1 cellular context compared by ENCODE assay signal in the genomic region with DNA sequence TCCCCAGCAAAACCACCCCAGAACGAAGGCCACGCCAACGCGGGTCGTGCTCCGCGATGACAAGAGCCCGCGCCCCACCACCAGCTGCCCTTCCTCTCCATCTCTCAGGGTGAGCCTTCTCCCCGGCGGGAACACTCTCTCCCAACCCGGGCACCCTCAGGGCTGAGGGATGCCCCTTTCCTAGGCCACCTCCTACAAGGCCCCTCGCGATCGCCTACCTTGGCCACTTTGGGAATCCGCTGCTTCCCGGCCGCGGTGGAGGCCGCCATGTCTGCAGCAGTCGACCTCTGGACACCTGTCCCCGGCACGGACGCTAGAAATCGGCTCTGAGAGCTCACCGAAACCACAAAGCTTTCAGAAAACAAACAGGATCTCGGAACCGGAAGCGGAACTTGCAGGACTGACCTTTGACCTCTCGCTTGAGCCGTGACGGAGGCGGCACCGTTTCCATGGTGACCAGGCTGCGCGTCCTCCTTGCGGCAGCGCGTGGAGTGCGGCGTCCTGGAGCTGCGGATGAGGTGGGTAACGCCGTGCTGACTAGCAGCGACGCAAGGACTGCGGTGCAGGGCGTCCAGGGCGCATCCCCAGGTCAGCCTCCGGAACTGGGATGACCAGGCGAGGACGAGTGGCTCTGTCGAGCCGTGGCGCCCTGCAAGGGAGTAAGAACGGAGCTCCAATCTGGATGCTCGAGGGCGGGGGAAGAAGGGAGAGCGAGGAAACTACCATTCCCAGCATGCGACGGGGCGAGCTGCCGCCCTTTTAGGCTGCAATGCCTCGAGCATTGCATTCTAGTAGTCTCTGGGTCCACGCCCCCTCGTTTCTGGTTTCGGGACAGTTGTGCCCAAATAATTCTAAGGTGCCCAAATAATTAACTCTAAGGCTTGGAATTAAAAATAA.
TF ChIP-seq lines count a peak whose summit lies in the region.

A gene with protein sequence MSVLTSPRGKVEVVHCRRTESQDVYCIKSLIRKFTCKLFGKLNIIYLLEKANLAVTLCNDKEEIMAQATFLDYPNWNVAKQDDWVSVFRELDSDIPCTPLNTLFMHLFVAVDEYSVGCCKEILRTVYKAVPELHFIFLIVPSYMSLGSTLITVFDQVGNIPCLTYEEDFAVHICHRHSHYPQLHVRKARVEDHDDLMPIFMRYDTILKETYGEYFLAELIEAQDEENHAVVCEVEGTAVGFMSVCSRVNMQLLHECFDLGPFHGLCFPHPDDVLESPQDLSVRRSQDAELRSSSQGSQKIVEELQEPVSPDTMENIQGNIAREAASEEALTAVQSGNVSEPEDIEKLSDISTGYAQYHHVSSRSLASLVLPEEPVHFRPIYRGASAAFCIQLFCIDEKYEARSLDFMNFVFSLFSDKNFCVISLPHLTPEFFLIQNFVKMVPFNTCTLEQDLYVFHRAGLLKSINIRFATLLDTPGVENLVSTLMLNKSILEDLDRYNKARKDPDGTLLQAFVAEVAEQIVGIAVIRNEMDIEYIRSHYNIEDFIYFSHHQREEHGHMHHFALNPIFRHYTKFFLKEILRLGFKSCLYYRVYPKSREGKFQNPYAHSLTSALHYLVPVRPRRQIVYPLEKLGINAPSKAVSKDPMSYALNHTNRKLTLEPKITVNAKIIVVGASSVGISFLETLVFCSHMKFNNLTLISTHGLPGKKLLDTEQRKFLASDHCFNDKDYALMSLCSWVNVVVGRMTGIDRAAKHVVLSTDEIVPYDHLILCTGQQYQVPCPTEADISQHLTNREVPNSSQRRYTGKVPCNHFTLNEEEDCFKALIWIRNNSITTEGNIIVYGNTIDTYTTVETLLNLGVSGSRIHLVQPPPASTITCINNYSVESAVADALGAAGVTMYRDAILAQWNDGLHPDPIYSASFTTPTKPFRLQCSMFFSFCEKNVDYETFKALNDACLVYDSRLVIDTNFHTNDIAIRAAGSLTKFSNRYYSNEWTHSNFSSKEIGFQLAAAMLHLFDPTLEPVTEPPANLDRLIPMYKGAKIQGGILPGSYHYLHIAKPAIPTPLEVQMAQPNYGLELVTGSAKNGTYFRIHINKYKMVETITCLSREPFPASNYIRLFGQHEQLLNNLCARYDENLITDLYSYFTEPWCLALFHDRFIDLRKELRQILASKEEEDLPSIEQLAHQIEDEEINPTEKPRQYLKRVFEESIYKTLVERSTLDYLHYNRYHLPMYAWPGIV (plus strand): TSS at position 459 of the 897 bp plus-strand sequence. CDS start 4,122 bp downstream, outside the sequence.
A gene (minus strand): TSS at position 393 of the 897 bp plus-strand sequence. CDS start 124 bp downstream, at position 269.

TF ChIP-seq in endothelial cell of umbilical vein, 7 proteins besides CTCF, POLR2A, EP300 and RAD21:
- TF ChIP-seq MYC (IDR thresholded peaks at IDR 0.05; ENCODE audit: low read depth, low read length) (no peak), GATA2 (IDR thresholded peaks at IDR 0.05; ENCODE audit: insufficient read depth, insufficient read length, low read depth, low read length) (no peak), EZH2 (IDR thresholded peaks at IDR 0.05; ENCODE audit: borderline replicate concordance, low read depth, low read length, severe bottlenecking) (no peak), FOS (IDR thresholded peaks at IDR 0.05; ENCODE audit: borderline replicate concordance, insufficient read depth, low read length) (no peak), POLR2AphosphoS5 (IDR thresholded peaks at IDR 0.05; ENCODE audit: insufficient read depth, low read depth, low read length) (peak; percentile 46)
- TF ChIP-seq, protein P1, sequence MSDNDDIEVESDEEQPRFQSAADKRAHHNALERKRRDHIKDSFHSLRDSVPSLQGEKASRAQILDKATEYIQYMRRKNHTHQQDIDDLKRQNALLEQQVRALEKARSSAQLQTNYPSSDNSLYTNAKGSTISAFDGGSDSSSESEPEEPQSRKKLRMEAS (IDR thresholded peaks at IDR 0.05; ENCODE audit: insufficient read depth, insufficient read length) = peak; percentile 88
